Comparison of ENCODE assay signal across 8 cellular contexts in the genomic region with DNA sequence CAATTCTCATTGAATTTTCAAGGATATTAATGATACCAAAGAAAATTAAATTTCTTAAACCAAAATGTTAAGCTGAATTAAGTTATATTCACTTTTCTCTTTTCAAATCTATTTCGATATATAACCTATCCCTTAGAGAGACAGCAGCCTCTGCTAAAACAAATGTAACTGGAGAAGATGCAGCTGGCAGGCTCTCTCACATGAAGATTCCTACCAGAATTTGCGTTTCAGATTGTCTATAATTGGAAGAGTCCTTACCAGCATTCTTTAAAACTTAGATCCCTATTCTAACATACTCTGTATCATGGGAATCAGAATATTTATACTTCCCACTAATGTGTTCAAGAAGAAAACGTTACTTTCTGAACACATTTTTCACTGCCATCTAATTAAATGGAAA. TPM values are rescaled to one million over a fixed set of nuclear protein-coding genes. Genes with fewer than 3 reads are reported as not detected.
DNase-seq lines count a peak whose midpoint lies in the region; ATAC-seq and TF ChIP-seq lines count a peak whose summit lies in the region.
"Had no signal": no experiment of that assay in that cellular context is flagged by ENCODE, and none has a peak within 500 bp of the region (broad histone marks: within the 10 kb centered on the region; RNA-seq: fewer than 3 reads in every experiment).

No MANE protein-coding gene starts in this region.

- no peaks in the 10 kb centered on the region for H3K27me3 Mint-ChIP-seq in T-helper 17 cell

- no peak for DNase-seq in HCT116 (ENCODE audit: low read depth, low spot score)
- no peak for DNase-seq in T-helper 17 cell
- no peak for DNase-seq in fibroblast of pulmonary artery (ENCODE audit: low read depth)
- DNase-seq in GF-D8 (lab: John Stamatoyannopoulos, UW) = no peak
- no peak for DNase-seq in COR-L47 (lab: John Stamatoyannopoulos, UW)
- DNase-seq: occipital lobe had no signal

- H2AFZ ChIP-seq in HCT116 (ENCODE audit: low read depth, low read length, poor library complexity, severe bottlenecking) = no peak overlapping the region

- BruUV-seq in HCT116 (replicated peaks; lab: Mats Ljungman, UMichigan) = no TSS peak

- intact Hi-C loops in HCT116 (cut with micrococcal nuclease) = loop anchor here (2.0 kb wide), 1 partner anchor 66 kb away; the partner anchor contains the start of gene SEH1L

- peaks cover 46% of the 10 kb centered on the region for H3K4me1 Mint-ChIP-seq in T-helper 17 cell

- H3K4me3 ChIP-seq in HCT116 (replicated peaks in 1 of 2; ENCODE audit: low read depth in 1 of 2, low read length in 2 of 2) = peak overlapping the region; percentile 81 to 87
- H3K4me3 ChIP-seq in fibroblast of pulmonary artery (replicated peaks; ENCODE audit: low read depth, low read length) = peak overlapping the region; percentile 76
- peak overlapping the region in 2 of 3 donors; percentile 79 to 93 for H3K4me3 ChIP-seq in skeletal muscle tissue (ENCODE audit: low read length in 3 of 3)

- H3K36me3 Mint-ChIP-seq in T-helper 17 cell (ENCODE audit: low read depth) = peaks cover 10% of the 10 kb centered on the region

- no peaks in the 10 kb centered on the region; the same call in 1 of the 2 replicates for H4K20me1 ChIP-seq in HCT116 (ENCODE audit: insufficient read depth)

- RAD21 ChIA-PET in HCT116 (lab: Charles Lee; ENCODE audit: low non-redundant PET in 1 of 2, low total read pairs in 2 of 2, uncharacterized antibody in 2 of 2, unreplicated experiment in 2 of 2) = no interaction called here

- no peak for TF ChIP-seq POLR2A in HCT116 (IDR thresholded peaks at IDR 0.05; ENCODE audit: borderline replicate concordance, extremely low read depth, insufficient read depth, insufficient read length)

- CTCF ChIA-PET in HCT116 (lab: Charles Lee) = no interaction called here

- ATAC-seq in HCT116 (no peak), T-helper 17 cell (no peak), HG03442 (IDR thresholded peaks at IDR 0.05; ENCODE audit: unreplicated experiment) (no peak)

- H3K9ac ChIP-seq in HCT116 (ENCODE audit: low read length) = peak overlapping the region; percentile 86
- H3K9ac ChIP-seq in skeletal muscle tissue (ENCODE audit: low read depth in 1 of 3, low read length in 3 of 3) = peak overlapping the region; percentile 94 to 97 (median 96)

- POLR2A ChIA-PET in HCT116 (lab: Charles Lee) = no interaction called here

- H3K9me3 ChIP-seq in HCT116 (ENCODE audit: control insufficient read depth in 1 of 2, insufficient read depth in 1 of 2, low read depth in 1 of 2, low read length in 2 of 2) (no peaks in the 10 kb centered on the region), T-helper 17 cell (ENCODE audit: control insufficient read depth, low read length, poor library complexity, severe bottlenecking) (no peaks in the 10 kb centered on the region), skeletal muscle tissue (ENCODE audit: control insufficient read depth in 3 of 3, low read length in 3 of 3) (no peaks in the 10 kb centered on the region)

- no peak for TF ChIP-seq RAD21 in HCT116 (IDR thresholded peaks at IDR 0.05; ENCODE audit: low read depth)

- no peaks in the 10 kb centered on the region for H3K27me3 ChIP-seq in HCT116 (ENCODE audit: insufficient read depth, low read length)
- H3K27me3 ChIP-seq in skeletal muscle tissue (ENCODE audit: control insufficient read depth in 3 of 3, insufficient read depth in 3 of 3, low read length in 3 of 3) = no peaks in the 10 kb centered on the region

- TF ChIP-seq CTCF in HCT116 (IDR thresholded peaks at IDR 0.05 in 2 of 3, conservative IDR thresholded peaks at IDR 0.05 in 1 of 3; ENCODE audit: borderline replicate concordance in 1 of 3, insufficient read depth in 1 of 3, low read depth in 2 of 3, low read length in 2 of 3) (no peak), fibroblast of pulmonary artery (IDR thresholded peaks at IDR 0.05; ENCODE audit: low read length, missing control alignments) (no peak)

- H3K4me2 ChIP-seq in HCT116 (ENCODE audit: low read length) = peak overlapping the region; percentile 91

- peaks cover 61% of the 10 kb centered on the region for H3K79me2 ChIP-seq in HCT116 (ENCODE audit: insufficient read depth, low read length)

- H3K27ac ChIP-seq in HCT116 (ENCODE audit: low read depth, low read length) (no peak overlapping the region), skeletal muscle tissue (ENCODE audit: low read depth, low read length) (peak overlapping the region; percentile 97)

- H3K9me2 ChIP-seq in HCT116 (ENCODE audit: insufficient read depth) = no peaks in the 10 kb centered on the region

- H3K27ac Mint-ChIP-seq in T-helper 17 cell = peak overlapping the region; percentile 96

- peak overlapping the region; percentile 97 for H3K4me3 Mint-ChIP-seq in T-helper 17 cell

- H3K4me1 ChIP-seq in HCT116 (ENCODE audit: control insufficient read depth in 1 of 2, insufficient read depth in 2 of 2, low read length in 2 of 2) (peaks cover 3 to 18% of the 10 kb centered on the region in 2 experiments), skeletal muscle tissue (ENCODE audit: control insufficient read depth in 3 of 3, insufficient read depth in 3 of 3, low read length in 3 of 3) (peaks cover 18 to 31% (median 22%) of the 10 kb centered on the region in 3 donors)

- H3K36me3 ChIP-seq in HCT116 (ENCODE audit: control insufficient read depth in 1 of 2, insufficient read depth in 2 of 2, low read length in 2 of 2) (no peaks in the 10 kb centered on the region), skeletal muscle tissue (ENCODE audit: control insufficient read depth in 3 of 3, insufficient read depth in 3 of 3, low read length in 3 of 3) (no peaks in the 10 kb centered on the region)

TF ChIP-seq in HCT116, 20 proteins besides CTCF, POLR2A, EP300 and RAD21:
- TF ChIP-seq, protein P1, sequence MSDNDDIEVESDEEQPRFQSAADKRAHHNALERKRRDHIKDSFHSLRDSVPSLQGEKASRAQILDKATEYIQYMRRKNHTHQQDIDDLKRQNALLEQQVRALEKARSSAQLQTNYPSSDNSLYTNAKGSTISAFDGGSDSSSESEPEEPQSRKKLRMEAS (IDR thresholded peaks at IDR 0.05) = no peak
- TF ChIP-seq SRF (IDR thresholded peaks at IDR 0.05; ENCODE audit: low read depth) (no peak), POLR2AphosphoS5 (IDR thresholded peaks at IDR 0.05; ENCODE audit: low read depth, low read length) (no peak), FOSL1 (IDR thresholded peaks at IDR 0.05; ENCODE audit: low read depth) (no peak), ZFX (IDR thresholded peaks at IDR 0.05) (no peak)

RNA-seq across cellular contexts. Expression of gene PTPN2, which starts 1.6 kb away (rescaled TPM):
- total RNA-seq in HCT116 (2021; ENCODE audit: unreplicated experiment) = 50.3 TPM
- polyA plus RNA-seq in HCT116 (2012) = 31.7 and 34.9 TPM in 2 replicates
- 10 to 100 TPM; 72.8 to 74.8 TPM for total RNA-seq in T-helper 17 cell
- 17.2 TPM for total RNA-seq in skeletal muscle tissue
